Comparison of ENCODE assay signal across 8 cellular contexts in the genomic region with DNA sequence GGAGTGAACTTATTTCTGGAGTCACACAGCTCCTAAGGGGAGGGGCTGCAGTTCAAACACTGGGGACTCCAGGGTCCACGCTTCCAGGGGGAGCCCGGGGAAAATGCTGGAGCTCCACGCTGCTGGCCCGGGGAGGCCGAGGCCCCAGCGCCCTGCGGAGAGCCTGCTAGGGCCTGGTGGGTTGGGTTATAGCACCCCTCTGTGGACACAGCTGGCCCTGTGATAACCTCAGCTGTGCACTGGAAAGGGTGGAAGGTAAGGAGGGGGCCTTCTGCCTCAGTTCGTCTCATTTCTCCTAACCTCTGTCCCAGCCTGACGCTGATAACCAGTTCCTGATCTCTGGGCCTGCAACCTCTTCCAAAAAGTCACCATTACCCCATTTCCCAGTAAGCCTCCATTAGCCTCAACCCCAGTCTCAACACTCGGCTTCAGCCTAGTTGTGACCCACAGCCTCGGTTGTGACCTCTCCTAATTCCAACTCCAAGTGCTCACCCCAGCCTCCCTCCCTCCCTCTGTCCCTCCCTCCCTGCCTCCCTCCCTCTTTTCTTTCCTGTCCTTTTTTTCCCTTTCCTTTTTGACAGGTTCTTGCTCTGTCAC. TPM values are rescaled to one million over a fixed set of nuclear protein-coding genes. Genes with fewer than 3 reads are reported as not detected.
DNase-seq lines count a peak whose midpoint lies in the region; ATAC-seq and TF ChIP-seq lines count a peak whose summit lies in the region.

No MANE protein-coding gene starts in this region.

- H3K4me1 ChIP-seq in muscle layer of colon (ENCODE audit: insufficient read depth, low read length), result peaks cover 60% of the 10 kb centered on the region
- peaks cover 37% of the 10 kb centered on the region for H3K4me1 ChIP-seq in upper lobe of right lung

- DNase-seq in G401 (ENCODE audit: low spot score) (peak; percentile 50), LNCaP clone FGC (ENCODE audit: low read depth) (no peak), epithelial cell of esophagus (ENCODE audit: low read depth) (peak; percentile 43), upper lobe of right lung (no peak), SIG-M5 treated with dmso at 0.1 percent for 504 hours (lab: John Stamatoyannopoulos, UW; ENCODE audit: unreplicated experiment) (no peak)
- peak; percentile 48 for DNase-seq in activated CD4-positive, alpha-beta T cell treated with anti-CD3 and anti-CD28 coated beads, Interleukin-2, amount 50 U/mL, for 1 hour
- DNase-seq in activated T-helper 1 cell treated with anti-CD3 and anti-CD28 coated beads, Interleukin-12 subunit alpha, Interleukin-12 subunit beta, Interleukin-2, Interleukin-4 antibody, amounts not matched to agents 30 ng/mL and 10 ng/mL and 1 ng/mL, durations not matched to agents 14 hours and 24 hours and 36 hours (ENCODE audit: low spot score), result no peak

- no peak overlapping the region for H3K27ac Mint-ChIP-seq in activated T-helper 1 cell treated with anti-CD3 and anti-CD28 coated beads, Interleukin-12 subunit alpha, Interleukin-12 subunit beta, Interleukin-2, Interleukin-4 antibody, amounts not matched to agents 30 ng/mL and 10 ng/mL and 1 ng/mL, durations not matched to agents 14 hours and 24 hours and 36 hours

- H3K9me3 ChIP-seq in muscle layer of colon (ENCODE audit: low read length) (no peaks in the 10 kb centered on the region), upper lobe of right lung (no peaks in the 10 kb centered on the region)

- peak; percentile 70 for ATAC-seq in upper lobe of right lung

- H3K4me3 Mint-ChIP-seq in activated T-helper 1 cell treated with anti-CD3 and anti-CD28 coated beads, Interleukin-12 subunit alpha, Interleukin-12 subunit beta, Interleukin-2, Interleukin-4 antibody, amounts not matched to agents 30 ng/mL and 10 ng/mL and 1 ng/mL, durations not matched to agents 14 hours and 24 hours and 36 hours, result no peak overlapping the region

- H3K9me3 Mint-ChIP-seq in activated T-helper 1 cell treated with anti-CD3 and anti-CD28 coated beads, Interleukin-12 subunit alpha, Interleukin-12 subunit beta, Interleukin-2, Interleukin-4 antibody, amounts not matched to agents 30 ng/mL and 10 ng/mL and 1 ng/mL, durations not matched to agents 14 hours and 24 hours and 36 hours, result no peaks in the 10 kb centered on the region

- H3K27ac ChIP-seq in muscle layer of colon (ENCODE audit: low read depth, low read length) (peak overlapping the region; percentile 64), upper lobe of right lung (peak overlapping the region; percentile 63)

- TF ChIP-seq CTCF in LNCaP clone FGC (IDR thresholded peaks at IDR 0.05; ENCODE audit: control insufficient read depth, extremely low read depth, insufficient read depth) (peak; percentile 75), epithelial cell of esophagus (IDR thresholded peaks at IDR 0.05; ENCODE audit: insufficient read depth, low read depth, low read length, missing control alignments) (peak; percentile 56), upper lobe of right lung (IDR thresholded peaks at IDR 0.05) (peak; percentile 65)

- H3K36me3 ChIP-seq in muscle layer of colon (ENCODE audit: insufficient read depth, low read length), result peaks cover 17% of the 10 kb centered on the region
- H3K36me3 ChIP-seq in upper lobe of right lung, result peaks cover 10% of the 10 kb centered on the region

- in situ Hi-C loops in G401 (cut with HindIII; ENCODE audit: low sequenced_read_pairs), result no loop called here

- H3K4me3 ChIP-seq in LNCaP clone FGC (ENCODE audit: low read depth, low read length) (no peak overlapping the region), epithelial cell of esophagus (ENCODE audit: low read length) (no peak overlapping the region), muscle layer of colon (ENCODE audit: low read depth in 1 of 2, low read length in 2 of 2) (peak overlapping the region in 1 of 2 donors; percentile 36), upper lobe of right lung (no peak overlapping the region)

- H3K27me3 ChIP-seq in muscle layer of colon (ENCODE audit: control insufficient read depth in 1 of 2, insufficient read depth in 2 of 2, low read length in 2 of 2), result no peaks in the 10 kb centered on the region
- H3K27me3 ChIP-seq in upper lobe of right lung, result no peaks in the 10 kb centered on the region

- peaks cover 2% of the 10 kb centered on the region for H3K36me3 Mint-ChIP-seq in activated T-helper 1 cell treated with anti-CD3 and anti-CD28 coated beads, Interleukin-12 subunit alpha, Interleukin-12 subunit beta, Interleukin-2, Interleukin-4 antibody, amounts not matched to agents 30 ng/mL and 10 ng/mL and 1 ng/mL, durations not matched to agents 14 hours and 24 hours and 36 hours (ENCODE audit: low read depth)

- intact Hi-C loops in upper lobe of right lung (cut with DNase I), result loop anchor here (10.0 kb wide), 1 partner anchor 166 kb away; a partner anchor contains a TSS
- intact Hi-C loops in activated T-helper 1 cell treated with anti-CD3 and anti-CD28 coated beads, Interleukin-12 subunit alpha, Interleukin-12 subunit beta, Interleukin-2, Interleukin-4 antibody, amounts not matched to agents 30 ng/mL and 10 ng/mL and 1 ng/mL, durations not matched to agents 14 hours and 24 hours and 36 hours (cut with micrococcal nuclease), result no loop called here

- peaks cover 27% of the 10 kb centered on the region for H3K4me1 Mint-ChIP-seq in activated T-helper 1 cell treated with anti-CD3 and anti-CD28 coated beads, Interleukin-12 subunit alpha, Interleukin-12 subunit beta, Interleukin-2, Interleukin-4 antibody, amounts not matched to agents 30 ng/mL and 10 ng/mL and 1 ng/mL, durations not matched to agents 14 hours and 24 hours and 36 hours (ENCODE audit: low read depth)

- H3K27me3 Mint-ChIP-seq in activated T-helper 1 cell treated with anti-CD3 and anti-CD28 coated beads, Interleukin-12 subunit alpha, Interleukin-12 subunit beta, Interleukin-2, Interleukin-4 antibody, amounts not matched to agents 30 ng/mL and 10 ng/mL and 1 ng/mL, durations not matched to agents 14 hours and 24 hours and 36 hours (ENCODE audit: insufficient read depth), result no peaks in the 10 kb centered on the region

- H3K9ac ChIP-seq in muscle layer of colon (ENCODE audit: low read length), result peak overlapping the region; percentile 65

RNA-seq across cellular contexts. Expression of a gene that starts 7.1 kb away (rescaled TPM):
- 15.8 and 26.2 TPM in 2 replicates for total RNA-seq in G401 (2014; rRNA removed; shearing (Covaris generic))
- total RNA-seq in upper lobe of right lung, result 218 TPM
- 53.0 and 55.5 TPM in 2 replicates for total RNA-seq in activated T-helper 1 cell treated with anti-CD3 and anti-CD28 coated beads, Interleukin-12 subunit alpha, Interleukin-12 subunit beta, Interleukin-2, Interleukin-4 antibody, amounts not matched to agents 30 ng/mL and 10 ng/mL and 1 ng/mL, durations not matched to agents 14 hours and 24 hours and 36 hours

RNA-seq across cellular contexts. Expression of a gene that starts 13.4 kb away (rescaled TPM):
- 0.14 and 0.62 TPM in 2 replicates for total RNA-seq in G401 (2014; rRNA removed; shearing (Covaris generic))
- total RNA-seq in upper lobe of right lung, result not detected
- not detected in 2 replicates for total RNA-seq in activated T-helper 1 cell treated with anti-CD3 and anti-CD28 coated beads, Interleukin-12 subunit alpha, Interleukin-12 subunit beta, Interleukin-2, Interleukin-4 antibody, amounts not matched to agents 30 ng/mL and 10 ng/mL and 1 ng/mL, durations not matched to agents 14 hours and 24 hours and 36 hours

Comparison
In these comparisons a context has a peak if more than half of its experiments do, and no peak if none do; other contexts are left out.
1. DNase-seq: peak in G401 (single experiment), activated CD4-positive, alpha-beta T cell treated with anti-CD3 and anti-CD28 coated beads, Interleukin-2, amount 50 U/mL, for 1 hour (single experiment) and epithelial cell of esophagus (single experiment); none in LNCaP clone FGC (single experiment), upper lobe of right lung (single experiment), SIG-M5 treated with dmso at 0.1 percent for 504 hours (single experiment) and activated T-helper 1 cell treated with anti-CD3 and anti-CD28 coated beads, Interleukin-12 subunit alpha, Interleukin-12 subunit beta, Interleukin-2, Interleukin-4 antibody, amounts not matched to agents 30 ng/mL and 10 ng/mL and 1 ng/mL, durations not matched to agents 14 hours and 24 hours and 36 hours (single experiment).
2. Peak in every context shown above with its lines, with median percentiles within 50 percentile points of each other: CTCF ChIP-seq.